ENCODE assay signal across 23 cellular contexts in genomic region chr2:39932198-39932597, GRCh38.
"Had no signal": no experiment of that assay in that cellular context is flagged by ENCODE, and none has a peak within 500 bp of the region (broad histone marks: within the 10 kb centered on the region; RNA-seq: fewer than 3 reads in every experiment).

No MANE protein-coding gene starts in this region.

- H3K9me3 Mint-ChIP-seq: activated naive CD4-positive, alpha-beta T cell treated with anti-CD3 and anti-CD28 coated beads, Interleukin-2, amount 10 ng/mL, durations not matched to agents 7 days and 5 days; memory B cell had no signal

- ATAC-seq: gastrocnemius medialis; naive thymus-derived CD4-positive, alpha-beta T cell; pancreas; right cardiac atrium had no signal

- H3K36me3 Mint-ChIP-seq: activated naive CD4-positive, alpha-beta T cell treated with anti-CD3 and anti-CD28 coated beads, Interleukin-2, amount 10 ng/mL, durations not matched to agents 7 days and 5 days; memory B cell had no signal

- H3K4me3 Mint-ChIP-seq: activated naive CD4-positive, alpha-beta T cell treated with anti-CD3 and anti-CD28 coated beads, Interleukin-2, amount 10 ng/mL, durations not matched to agents 7 days and 5 days; memory B cell; naive thymus-derived CD4-positive, alpha-beta T cell; T-helper 2 cell treated with Interferon-gamma antibody and Interleukin-4, amounts not matched to agents 5 μg/mL and 100 μg/mL, for 36 hours had no signal

- H3K4me2 ChIP-seq: hepatocyte had no signal

- DNase-seq: activated CD4-positive, alpha-beta T cell treated with anti-CD3 and anti-CD28 coated beads for 48 hours; activated CD4-positive, alpha-beta T cell treated with anti-CD3 and anti-CD28 coated beads, Interleukin-2, amount 50 U/mL, for 48 hours; activated CD8-positive, alpha-beta memory T cell treated with anti-CD3 and anti-CD28 coated beads for 24 hours; activated gamma-delta T cell; activated naive CD4-positive, alpha-beta T cell treated with anti-CD3 and anti-CD28 coated beads, Interleukin-2, amount 10 ng/mL, durations not matched to agents 7 days and 5 days; amygdala; dermis blood vessel endothelial cell; effector CD4-positive, alpha-beta T cell; gastrocnemius medialis; islet precursor cell; midbrain; naive thymus-derived CD4-positive, alpha-beta T cell; pancreas; right cardiac atrium; spleen; stimulated activated naive CD4-positive, alpha-beta T cell; T-helper 1 cell had no signal

- H3K79me2 ChIP-seq: hepatocyte had no signal

- H3K27ac Mint-ChIP-seq: activated naive CD4-positive, alpha-beta T cell treated with anti-CD3 and anti-CD28 coated beads, Interleukin-2, amount 10 ng/mL, durations not matched to agents 7 days and 5 days; memory B cell; naive thymus-derived CD4-positive, alpha-beta T cell; T-helper 2 cell treated with Interferon-gamma antibody and Interleukin-4, amounts not matched to agents 5 μg/mL and 100 μg/mL, for 36 hours had no signal

- H3K27ac ChIP-seq: gastrocnemius medialis, hepatocyte, pancreas, spleen, suprapubic skin, tibial nerve, VCaP had no signal

- H3K4me1 Mint-ChIP-seq: activated naive CD4-positive, alpha-beta T cell treated with anti-CD3 and anti-CD28 coated beads, Interleukin-2, amount 10 ng/mL, durations not matched to agents 7 days and 5 days; memory B cell had no signal

- H2AFZ ChIP-seq: hepatocyte had no signal

- H3K36me3 ChIP-seq: gastrocnemius medialis, pancreas, spleen, suprapubic skin, tibial nerve had no signal

- H3K9me3 ChIP-seq: gastrocnemius medialis, pancreas, spleen, suprapubic skin, tibial nerve had no signal

- H3K4me1 ChIP-seq: gastrocnemius medialis, pancreas, spleen, suprapubic skin, tibial nerve had no signal

- H3K4me3 ChIP-seq: gastrocnemius medialis, hepatocyte, pancreas, spleen, suprapubic skin, tibial nerve had no signal

- H3K27me3 Mint-ChIP-seq: activated naive CD4-positive, alpha-beta T cell treated with anti-CD3 and anti-CD28 coated beads, Interleukin-2, amount 10 ng/mL, durations not matched to agents 7 days and 5 days had no signal

- H3K27me3 ChIP-seq: gastrocnemius medialis, hepatocyte, pancreas, tibial nerve had no signal
